In the genomic region with DNA sequence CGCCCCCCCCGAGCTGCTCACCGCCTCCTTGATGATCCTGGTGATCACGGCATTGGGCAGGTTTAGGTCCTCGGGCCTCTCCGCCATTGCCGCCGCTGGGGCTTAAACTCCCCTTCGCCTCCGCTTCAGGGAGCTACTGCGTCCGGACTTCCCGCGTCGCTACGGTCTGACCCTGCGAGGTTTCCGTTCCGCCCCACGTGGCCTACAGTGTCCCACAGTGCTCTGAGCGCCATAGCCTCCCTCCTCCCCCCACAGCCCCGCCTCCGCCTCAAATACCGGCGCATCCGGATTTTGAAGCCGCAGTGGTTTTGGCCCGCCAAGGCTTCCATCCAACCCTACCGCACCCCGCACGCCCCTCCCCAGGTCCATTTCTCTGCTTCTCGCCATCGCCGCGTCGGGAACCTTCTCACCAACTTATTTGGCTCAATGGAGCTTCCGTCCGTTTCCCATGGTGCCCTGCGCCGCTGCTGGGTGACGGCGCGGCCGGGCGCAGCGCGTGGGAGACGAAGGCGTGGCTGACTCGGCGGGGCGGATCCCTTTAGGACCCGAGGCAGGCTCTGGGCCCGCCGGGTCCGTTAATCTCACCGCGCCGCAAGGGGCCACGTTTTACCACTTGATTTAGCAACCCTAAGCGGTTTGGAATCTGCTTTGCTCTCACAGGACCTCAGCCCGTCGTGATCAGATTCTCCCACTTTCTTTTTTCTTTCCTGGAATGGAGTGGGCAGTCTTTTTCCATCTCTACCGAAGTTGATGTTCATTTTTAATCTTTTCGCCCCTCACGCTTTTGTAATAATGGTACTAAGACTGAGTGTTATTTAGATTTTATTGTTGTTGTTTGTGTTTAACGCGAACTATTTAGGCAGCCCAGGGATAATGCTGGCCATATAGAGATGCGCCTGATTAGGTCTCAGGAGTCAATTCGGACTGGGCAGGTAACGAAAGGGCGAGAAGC, we compare ENCODE assay signal across 1 cellular context.
A peak's percentile ranks its signal among the peaks of the same experiment; 100 is the strongest.
TF ChIP-seq lines count a peak whose summit lies in the region.

A gene with protein sequence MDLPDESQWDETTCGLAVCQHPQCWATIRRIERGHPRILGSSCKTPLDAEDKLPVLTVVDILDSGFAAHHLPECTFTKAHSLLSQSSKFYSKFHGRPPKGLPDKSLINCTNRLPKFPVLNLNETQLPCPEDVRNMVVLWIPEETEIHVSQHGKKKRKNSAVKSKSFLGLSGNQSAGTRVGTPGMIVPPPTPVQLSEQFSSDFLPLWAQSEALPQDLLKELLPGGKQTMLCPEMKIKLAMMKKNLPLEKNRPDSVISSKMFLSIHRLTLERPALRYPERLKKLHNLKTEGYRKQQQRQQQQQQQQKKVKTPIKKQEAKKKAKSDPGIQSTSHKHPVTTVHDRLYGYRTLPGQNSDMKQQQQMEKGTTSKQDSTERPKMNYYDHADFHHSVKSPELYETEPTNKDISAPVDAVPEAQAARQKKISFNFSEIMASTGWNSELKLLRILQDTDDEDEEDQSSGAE (plus strand): TSS at position 541 of the 952 bp plus-strand sequence. CDS start 2,747 bp downstream, outside the sequence.
A gene with protein sequence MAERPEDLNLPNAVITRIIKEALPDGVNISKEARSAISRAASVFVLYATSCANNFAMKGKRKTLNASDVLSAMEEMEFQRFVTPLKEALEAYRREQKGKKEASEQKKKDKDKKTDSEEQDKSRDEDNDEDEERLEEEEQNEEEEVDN (minus strand): TSS at position 469 of the 952 bp plus-strand sequence. CDS start 382 bp downstream, at position 87.

TF ChIP-seq in HEK293, 187 proteins besides CTCF, POLR2A, EP300 and RAD21 (continued from another document and continues in another):
- TF ChIP-seq, protein P1, sequence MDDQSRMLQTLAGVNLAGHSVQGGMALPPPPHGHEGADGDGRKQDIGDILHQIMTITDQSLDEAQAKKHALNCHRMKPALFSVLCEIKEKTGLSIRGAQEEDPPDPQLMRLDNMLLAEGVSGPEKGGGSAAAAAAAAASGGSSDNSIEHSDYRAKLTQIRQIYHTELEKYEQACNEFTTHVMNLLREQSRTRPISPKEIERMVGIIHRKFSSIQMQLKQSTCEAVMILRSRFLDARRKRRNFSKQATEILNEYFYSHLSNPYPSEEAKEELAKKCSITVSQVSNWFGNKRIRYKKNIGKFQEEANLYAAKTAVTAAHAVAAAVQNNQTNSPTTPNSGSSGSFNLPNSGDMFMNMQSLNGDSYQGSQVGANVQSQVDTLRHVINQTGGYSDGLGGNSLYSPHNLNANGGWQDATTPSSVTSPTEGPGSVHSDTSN (CRISPR knock-in tag; IDR thresholded peaks at IDR 0.05), result peak; percentile 66; the same call in 1 of the 2 replicates
- TF ChIP-seq SP3 (tag by site-specific recombination; IDR thresholded peaks at IDR 0.05), result peak; percentile 91
- TF ChIP-seq EGR2 (tag by site-specific recombination; IDR thresholded peaks at IDR 0.05; ENCODE audit: low read depth), result peak; percentile 74
- TF ChIP-seq, protein P2, sequence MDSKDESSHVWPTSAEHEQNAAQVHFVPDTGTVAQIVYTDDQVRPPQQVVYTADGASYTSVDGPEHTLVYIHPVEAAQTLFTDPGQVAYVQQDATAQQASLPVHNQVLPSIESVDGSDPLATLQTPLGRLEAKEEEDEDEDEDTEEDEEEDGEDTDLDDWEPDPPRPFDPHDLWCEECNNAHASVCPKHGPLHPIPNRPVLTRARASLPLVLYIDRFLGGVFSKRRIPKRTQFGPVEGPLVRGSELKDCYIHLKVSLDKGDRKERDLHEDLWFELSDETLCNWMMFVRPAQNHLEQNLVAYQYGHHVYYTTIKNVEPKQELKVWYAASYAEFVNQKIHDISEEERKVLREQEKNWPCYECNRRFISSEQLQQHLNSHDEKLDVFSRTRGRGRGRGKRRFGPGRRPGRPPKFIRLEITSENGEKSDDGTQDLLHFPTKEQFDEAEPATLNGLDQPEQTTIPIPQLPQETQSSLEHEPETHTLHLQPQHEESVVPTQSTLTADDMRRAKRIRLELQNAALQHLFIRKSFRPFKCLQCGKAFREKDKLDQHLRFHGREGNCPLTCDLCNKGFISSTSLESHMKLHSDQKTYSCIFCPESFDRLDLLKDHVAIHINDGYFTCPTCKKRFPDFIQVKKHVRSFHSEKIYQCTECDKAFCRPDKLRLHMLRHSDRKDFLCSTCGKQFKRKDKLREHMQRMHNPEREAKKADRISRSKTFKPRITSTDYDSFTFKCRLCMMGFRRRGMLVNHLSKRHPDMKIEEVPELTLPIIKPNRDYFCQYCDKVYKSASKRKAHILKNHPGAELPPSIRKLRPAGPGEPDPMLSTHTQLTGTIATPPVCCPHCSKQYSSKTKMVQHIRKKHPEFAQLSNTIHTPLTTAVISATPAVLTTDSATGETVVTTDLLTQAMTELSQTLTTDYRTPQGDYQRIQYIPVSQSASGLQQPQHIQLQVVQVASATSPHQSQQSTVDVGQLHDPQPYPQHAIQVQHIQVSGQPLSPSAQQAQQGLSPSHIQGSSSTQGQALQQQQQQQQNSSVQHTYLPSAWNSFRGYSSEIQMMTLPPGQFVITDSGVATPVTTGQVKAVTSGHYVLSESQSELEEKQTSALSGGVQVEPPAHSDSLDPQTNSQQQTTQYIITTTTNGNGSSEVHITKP (tag by site-specific recombination; IDR thresholded peaks at IDR 0.05), result peak; percentile 89
- TF ChIP-seq ZEB2 (tag by site-specific recombination; IDR thresholded peaks at IDR 0.05), result peak; percentile 81
- TF ChIP-seq ZNF146 (tag by site-specific recombination; IDR thresholded peaks at IDR 0.05), result peak; percentile 21; the same call in 1 of the 2 replicates
- peak; percentile 38; the same call in 1 of the 2 replicates for TF ChIP-seq ZNF843 (tag by site-specific recombination; IDR thresholded peaks at IDR 0.05)
- TF ChIP-seq GLIS1 (tag by site-specific recombination; IDR thresholded peaks at IDR 0.05), result peak; percentile 83
- peak; percentile 64; the same call in 1 of the 2 replicates for TF ChIP-seq YY2 (tag by site-specific recombination; IDR thresholded peaks at IDR 0.05)
- TF ChIP-seq, protein P3, sequence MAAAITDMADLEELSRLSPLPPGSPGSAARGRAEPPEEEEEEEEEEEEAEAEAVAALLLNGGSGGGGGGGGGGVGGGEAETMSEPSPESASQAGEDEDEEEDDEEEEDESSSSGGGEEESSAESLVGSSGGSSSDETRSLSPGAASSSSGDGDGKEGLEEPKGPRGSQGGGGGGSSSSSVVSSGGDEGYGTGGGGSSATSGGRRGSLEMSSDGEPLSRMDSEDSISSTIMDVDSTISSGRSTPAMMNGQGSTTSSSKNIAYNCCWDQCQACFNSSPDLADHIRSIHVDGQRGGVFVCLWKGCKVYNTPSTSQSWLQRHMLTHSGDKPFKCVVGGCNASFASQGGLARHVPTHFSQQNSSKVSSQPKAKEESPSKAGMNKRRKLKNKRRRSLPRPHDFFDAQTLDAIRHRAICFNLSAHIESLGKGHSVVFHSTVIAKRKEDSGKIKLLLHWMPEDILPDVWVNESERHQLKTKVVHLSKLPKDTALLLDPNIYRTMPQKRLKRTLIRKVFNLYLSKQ (tag by site-specific recombination; IDR thresholded peaks at IDR 0.05; ENCODE audit: borderline replicate concordance), result no peak
- TF ChIP-seq, protein P4, sequence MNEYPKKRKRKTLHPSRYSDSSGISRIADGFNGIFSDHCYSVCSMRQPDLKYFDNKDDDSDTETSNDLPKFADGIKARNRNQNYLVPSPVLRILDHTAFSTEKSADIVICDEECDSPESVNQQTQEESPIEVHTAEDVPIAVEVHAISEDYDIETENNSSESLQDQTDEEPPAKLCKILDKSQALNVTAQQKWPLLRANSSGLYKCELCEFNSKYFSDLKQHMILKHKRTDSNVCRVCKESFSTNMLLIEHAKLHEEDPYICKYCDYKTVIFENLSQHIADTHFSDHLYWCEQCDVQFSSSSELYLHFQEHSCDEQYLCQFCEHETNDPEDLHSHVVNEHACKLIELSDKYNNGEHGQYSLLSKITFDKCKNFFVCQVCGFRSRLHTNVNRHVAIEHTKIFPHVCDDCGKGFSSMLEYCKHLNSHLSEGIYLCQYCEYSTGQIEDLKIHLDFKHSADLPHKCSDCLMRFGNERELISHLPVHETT (tag by site-specific recombination; IDR thresholded peaks at IDR 0.05), result peak; percentile 68
- TF ChIP-seq ZNF302 (tag by site-specific recombination; IDR thresholded peaks at IDR 0.05; ENCODE audit: low read depth), result no peak
- TF ChIP-seq, protein P5, sequence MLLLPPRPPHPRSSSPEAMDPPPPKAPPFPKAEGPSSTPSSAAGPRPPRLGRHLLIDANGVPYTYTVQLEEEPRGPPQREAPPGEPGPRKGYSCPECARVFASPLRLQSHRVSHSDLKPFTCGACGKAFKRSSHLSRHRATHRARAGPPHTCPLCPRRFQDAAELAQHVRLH (tag by site-specific recombination; IDR thresholded peaks at IDR 0.05), result peak; percentile 72; the same call in 1 of the 2 replicates
- 0 out of 2 replicates have a peak, but pooled peaks have one; percentile 33 for TF ChIP-seq WT1 (tag by site-specific recombination; IDR thresholded peaks at IDR 0.05)
- TF ChIP-seq KLF9 (tag by site-specific recombination; IDR thresholded peaks at IDR 0.05; ENCODE audit: low read depth), result peak; percentile 91
- TF ChIP-seq ZNF140 (tag by site-specific recombination; IDR thresholded peaks at IDR 0.05), result no peak
- TF ChIP-seq ZNF544 (tag by site-specific recombination; IDR thresholded peaks at IDR 0.05), result no peak
- no peak for TF ChIP-seq ZNF426 (tag by site-specific recombination; IDR thresholded peaks at IDR 0.05)
- 0 out of 2 replicates have a peak, but pooled peaks have one; percentile 8 for TF ChIP-seq BCL11A (tag by site-specific recombination; IDR thresholded peaks at IDR 0.05; ENCODE audit: low read depth)
- TF ChIP-seq MYNN (tag by site-specific recombination; IDR thresholded peaks at IDR 0.05; ENCODE audit: borderline replicate concordance), result no peak; the same call in 1 of the 2 replicates
- peak; percentile 50; the same call in 1 of the 2 replicates for TF ChIP-seq ZBTB17 (tag by site-specific recombination; IDR thresholded peaks at IDR 0.05)
- no peak for TF ChIP-seq ZNF416 (tag by site-specific recombination; IDR thresholded peaks at IDR 0.05)
- peak; percentile 89 for TF ChIP-seq ZNF501 (tag by site-specific recombination; IDR thresholded peaks at IDR 0.05)
- peak; percentile 63; the same call in 1 of the 2 replicates for TF ChIP-seq ZNF610 (tag by site-specific recombination; IDR thresholded peaks at IDR 0.05; ENCODE audit: borderline replicate concordance)
- peak; percentile 97 for TF ChIP-seq ZNF76 (tag by site-specific recombination; IDR thresholded peaks at IDR 0.05; ENCODE audit: borderline replicate concordance, low read depth)
- TF ChIP-seq, protein P6, sequence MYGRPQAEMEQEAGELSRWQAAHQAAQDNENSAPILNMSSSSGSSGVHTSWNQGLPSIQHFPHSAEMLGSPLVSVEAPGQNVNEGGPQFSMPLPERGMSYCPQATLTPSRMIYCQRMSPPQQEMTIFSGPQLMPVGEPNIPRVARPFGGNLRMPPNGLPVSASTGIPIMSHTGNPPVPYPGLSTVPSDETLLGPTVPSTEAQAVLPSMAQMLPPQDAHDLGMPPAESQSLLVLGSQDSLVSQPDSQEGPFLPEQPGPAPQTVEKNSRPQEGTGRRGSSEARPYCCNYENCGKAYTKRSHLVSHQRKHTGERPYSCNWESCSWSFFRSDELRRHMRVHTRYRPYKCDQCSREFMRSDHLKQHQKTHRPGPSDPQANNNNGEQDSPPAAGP (tag by site-specific recombination; IDR thresholded peaks at IDR 0.05), result peak; percentile 69
- TF ChIP-seq ZNF654 (tag by site-specific recombination; IDR thresholded peaks at IDR 0.05; ENCODE audit: low read depth), result no peak
- TF ChIP-seq, protein P7, sequence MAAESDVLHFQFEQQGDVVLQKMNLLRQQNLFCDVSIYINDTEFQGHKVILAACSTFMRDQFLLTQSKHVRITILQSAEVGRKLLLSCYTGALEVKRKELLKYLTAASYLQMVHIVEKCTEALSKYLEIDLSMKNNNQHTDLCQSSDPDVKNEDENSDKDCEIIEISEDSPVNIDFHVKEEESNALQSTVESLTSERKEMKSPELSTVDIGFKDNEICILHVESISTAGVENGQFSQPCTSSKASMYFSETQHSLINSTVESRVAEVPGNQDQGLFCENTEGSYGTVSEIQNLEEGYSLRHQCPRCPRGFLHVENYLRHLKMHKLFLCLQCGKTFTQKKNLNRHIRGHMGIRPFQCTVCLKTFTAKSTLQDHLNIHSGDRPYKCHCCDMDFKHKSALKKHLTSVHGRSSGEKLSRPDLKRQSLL (tag by site-specific recombination; IDR thresholded peaks at IDR 0.05), result 0 out of 2 replicates have a peak, but pooled peaks have one; percentile 5
- TF ChIP-seq, protein P8, sequence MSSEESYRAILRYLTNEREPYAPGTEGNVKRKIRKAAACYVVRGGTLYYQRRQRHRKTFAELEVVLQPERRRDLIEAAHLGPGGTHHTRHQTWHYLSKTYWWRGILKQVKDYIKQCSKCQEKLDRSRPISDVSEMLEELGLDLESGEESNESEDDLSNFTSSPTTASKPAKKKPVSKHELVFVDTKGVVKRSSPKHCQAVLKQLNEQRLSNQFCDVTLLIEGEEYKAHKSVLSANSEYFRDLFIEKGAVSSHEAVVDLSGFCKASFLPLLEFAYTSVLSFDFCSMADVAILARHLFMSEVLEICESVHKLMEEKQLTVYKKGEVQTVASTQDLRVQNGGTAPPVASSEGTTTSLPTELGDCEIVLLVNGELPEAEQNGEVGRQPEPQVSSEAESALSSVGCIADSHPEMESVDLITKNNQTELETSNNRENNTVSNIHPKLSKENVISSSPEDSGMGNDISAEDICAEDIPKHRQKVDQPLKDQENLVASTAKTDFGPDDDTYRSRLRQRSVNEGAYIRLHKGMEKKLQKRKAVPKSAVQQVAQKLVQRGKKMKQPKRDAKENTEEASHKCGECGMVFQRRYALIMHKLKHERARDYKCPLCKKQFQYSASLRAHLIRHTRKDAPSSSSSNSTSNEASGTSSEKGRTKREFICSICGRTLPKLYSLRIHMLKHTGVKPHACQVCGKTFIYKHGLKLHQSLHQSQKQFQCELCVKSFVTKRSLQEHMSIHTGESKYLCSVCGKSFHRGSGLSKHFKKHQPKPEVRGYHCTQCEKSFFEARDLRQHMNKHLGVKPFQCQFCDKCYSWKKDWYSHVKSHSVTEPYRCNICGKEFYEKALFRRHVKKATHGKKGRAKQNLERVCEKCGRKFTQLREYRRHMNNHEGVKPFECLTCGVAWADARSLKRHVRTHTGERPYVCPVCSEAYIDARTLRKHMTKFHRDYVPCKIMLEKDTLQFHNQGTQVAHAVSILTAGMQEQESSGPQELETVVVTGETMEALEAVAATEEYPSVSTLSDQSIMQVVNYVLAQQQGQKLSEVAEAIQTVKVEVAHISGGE (tag by site-specific recombination; conservative IDR thresholded peaks at IDR 0.05; ENCODE audit: low read depth), result peak; percentile 77
- TF ChIP-seq, protein P9, sequence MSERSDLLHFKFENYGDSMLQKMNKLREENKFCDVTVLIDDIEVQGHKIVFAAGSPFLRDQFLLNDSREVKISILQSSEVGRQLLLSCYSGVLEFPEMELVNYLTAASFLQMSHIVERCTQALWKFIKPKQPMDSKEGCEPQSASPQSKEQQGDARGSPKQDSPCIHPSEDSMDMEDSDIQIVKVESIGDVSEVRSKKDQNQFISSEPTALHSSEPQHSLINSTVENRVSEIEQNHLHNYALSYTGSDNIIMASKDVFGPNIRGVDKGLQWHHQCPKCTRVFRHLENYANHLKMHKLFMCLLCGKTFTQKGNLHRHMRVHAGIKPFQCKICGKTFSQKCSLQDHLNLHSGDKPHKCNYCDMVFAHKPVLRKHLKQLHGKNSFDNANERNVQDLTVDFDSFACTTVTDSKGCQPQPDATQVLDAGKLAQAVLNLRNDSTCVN (tag by site-specific recombination; optimal IDR thresholded peaks at IDR 0.05), result peak; percentile 74
- peak; percentile 67 for TF ChIP-seq ZNF600 (tag by site-specific recombination; IDR thresholded peaks at IDR 0.05)
- peak; percentile 80 for TF ChIP-seq SP7 (tag by site-specific recombination; IDR thresholded peaks at IDR 0.05)
- 0 out of 2 replicates have a peak, but pooled peaks have one; percentile 43 for TF ChIP-seq ZNF324 (tag by site-specific recombination; IDR thresholded peaks at IDR 0.05)
- TF ChIP-seq PRDM1 (tag by site-specific recombination; IDR thresholded peaks at IDR 0.05), result peak; percentile 90
